Comparison of ENCODE assay signal across 1 cellular context in the genomic region with DNA sequence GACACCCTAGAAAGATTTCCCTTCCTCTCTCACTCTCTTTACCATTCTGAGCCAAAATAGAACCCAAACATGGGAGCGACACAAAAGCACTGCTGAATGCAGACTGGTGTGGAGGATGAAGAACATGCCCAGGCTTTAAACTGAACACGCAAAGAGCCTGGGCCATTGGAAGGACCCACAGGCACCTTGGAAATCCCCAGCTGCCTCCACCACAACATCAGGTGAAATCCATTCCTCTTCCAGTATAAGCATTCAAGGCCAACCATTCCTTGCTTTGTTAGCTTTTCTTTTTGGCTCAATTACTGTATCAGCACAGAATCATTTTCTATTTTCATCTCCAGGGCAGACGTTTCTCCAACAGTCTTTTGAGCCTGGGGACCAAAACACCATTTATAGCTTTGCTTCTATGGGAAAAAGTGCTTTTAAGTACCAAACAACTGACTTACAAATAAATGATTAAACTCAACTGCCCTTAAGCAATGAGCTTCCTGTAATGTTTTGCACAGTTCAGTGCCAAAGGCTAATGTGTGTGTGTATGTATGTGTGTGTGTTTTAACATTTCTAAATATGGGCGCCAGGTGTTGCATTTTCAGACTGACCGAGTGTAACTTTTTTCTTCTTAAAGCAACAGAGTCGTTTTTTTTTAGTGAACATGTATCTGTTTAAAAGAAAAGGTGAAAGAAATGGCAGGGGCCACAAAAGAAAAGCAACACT.
A peak's percentile ranks its signal among the peaks of the same experiment; 100 is the strongest.
TF ChIP-seq lines count a peak whose summit lies in the region.

No MANE protein-coding gene starts in this region.

TF ChIP-seq in GM12878, 131 proteins besides CTCF, POLR2A, EP300 and RAD21 (continued from another document and continues in another):
- TF ChIP-seq, protein P1, sequence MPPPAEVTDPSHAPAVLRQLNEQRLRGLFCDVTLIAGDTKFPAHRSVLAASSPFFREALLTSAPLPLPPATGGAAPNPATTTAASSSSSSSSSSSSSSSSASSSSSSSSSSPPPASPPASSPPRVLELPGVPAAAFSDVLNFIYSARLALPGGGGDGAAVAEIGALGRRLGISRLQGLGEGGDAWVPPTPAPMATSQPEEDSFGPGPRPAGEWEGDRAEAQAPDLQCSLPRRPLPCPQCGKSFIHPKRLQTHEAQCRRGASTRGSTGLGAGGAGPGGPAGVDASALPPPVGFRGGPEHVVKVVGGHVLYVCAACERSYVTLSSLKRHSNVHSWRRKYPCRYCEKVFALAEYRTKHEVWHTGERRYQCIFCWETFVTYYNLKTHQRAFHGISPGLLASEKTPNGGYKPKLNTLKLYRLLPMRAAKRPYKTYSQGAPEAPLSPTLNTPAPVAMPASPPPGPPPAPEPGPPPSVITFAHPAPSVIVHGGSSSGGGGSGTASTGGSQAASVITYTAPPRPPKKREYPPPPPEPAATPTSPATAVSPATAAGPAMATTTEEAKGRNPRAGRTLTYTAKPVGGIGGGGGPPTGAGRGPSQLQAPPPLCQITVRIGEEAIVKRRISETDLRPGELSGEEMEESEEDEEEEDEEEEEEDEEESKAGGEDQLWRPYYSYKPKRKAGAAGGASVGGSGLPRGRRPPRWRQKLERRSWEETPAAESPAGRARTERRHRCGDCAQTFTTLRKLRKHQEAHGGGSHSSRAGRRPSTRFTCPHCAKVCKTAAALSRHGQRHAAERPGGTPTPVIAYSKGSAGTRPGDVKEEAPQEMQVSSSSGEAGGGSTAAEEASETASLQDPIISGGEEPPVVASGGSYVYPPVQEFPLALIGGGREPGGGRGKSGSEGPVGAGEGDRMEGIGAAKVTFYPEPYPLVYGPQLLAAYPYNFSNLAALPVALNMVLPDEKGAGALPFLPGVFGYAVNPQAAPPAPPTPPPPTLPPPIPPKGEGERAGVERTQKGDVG (CRISPR knock-in tag; IDR thresholded peaks at IDR 0.05) = no peak
- TF ChIP-seq NBN (IDR thresholded peaks at IDR 0.05) (peak; percentile 80), POLR2AphosphoS5 (IDR thresholded peaks at IDR 0.05; ENCODE audit: low read length) (peak; percentile 74), JUND (IDR thresholded peaks at IDR 0.05; ENCODE audit: low read depth, low read length) (no peak), DPF2 (IDR thresholded peaks at IDR 0.05) (peak; percentile 42), TAF1 (IDR thresholded peaks at IDR 0.05; ENCODE audit: borderline replicate concordance, low read depth, low read length) (peak; percentile 51; the same call in 1 of the 2 replicates), RCOR1 (conservative IDR thresholded peaks at IDR 0.05; ENCODE audit: low read depth, low read length) (0 out of 2 replicates have a peak, but pooled peaks have one; percentile 89), MTA2 (IDR thresholded peaks at IDR 0.05; ENCODE audit: low read depth) (peak; percentile 53), BHLHE40 (IDR thresholded peaks at IDR 0.05; ENCODE audit: borderline replicate concordance in 1 of 2, low read depth in 2 of 2, low read length in 1 of 2) (peak; percentile 50 to 74; a peak in 3 of 4 replicates), CREB1 (IDR thresholded peaks at IDR 0.05; ENCODE audit: low read depth) (peak; percentile 41; the same call in 1 of the 2 replicates), RB1 (IDR thresholded peaks at IDR 0.05; ENCODE audit: borderline replicate concordance) (no peak), BMI1 (IDR thresholded peaks at IDR 0.05; ENCODE audit: borderline replicate concordance) (0 out of 2 replicates have a peak, but pooled peaks have one; percentile 12), SRF (IDR thresholded peaks at IDR 0.05; ENCODE audit: low read depth in 2 of 2, low read length in 2 of 2) (peak; percentile 55 to 93; a peak in 3 of 4 replicates), CBX3 (IDR thresholded peaks at IDR 0.05; ENCODE audit: borderline replicate concordance, low read depth) (no peak), GABPA (IDR thresholded peaks at IDR 0.05; ENCODE audit: low read depth) (peak; percentile 62), NR2C2 (IDR thresholded peaks at IDR 0.05; ENCODE audit: borderline replicate concordance, control insufficient read depth, insufficient read length, low read depth) (no peak), RUNX3 (IDR thresholded peaks at IDR 0.05; ENCODE audit: low read length) (0 out of 2 replicates have a peak, but pooled peaks have one; percentile 42), TCF7 (IDR thresholded peaks at IDR 0.05; ENCODE audit: borderline replicate concordance) (no peak; the same call in 1 of the 2 replicates)
- TF ChIP-seq, protein P2, sequence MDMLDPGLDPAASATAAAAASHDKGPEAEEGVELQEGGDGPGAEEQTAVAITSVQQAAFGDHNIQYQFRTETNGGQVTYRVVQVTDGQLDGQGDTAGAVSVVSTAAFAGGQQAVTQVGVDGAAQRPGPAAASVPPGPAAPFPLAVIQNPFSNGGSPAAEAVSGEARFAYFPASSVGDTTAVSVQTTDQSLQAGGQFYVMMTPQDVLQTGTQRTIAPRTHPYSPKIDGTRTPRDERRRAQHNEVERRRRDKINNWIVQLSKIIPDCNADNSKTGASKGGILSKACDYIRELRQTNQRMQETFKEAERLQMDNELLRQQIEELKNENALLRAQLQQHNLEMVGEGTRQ (IDR thresholded peaks at IDR 0.05; ENCODE audit: borderline replicate concordance, low read depth, low read length) = no peak
- TF ChIP-seq, protein P3, sequence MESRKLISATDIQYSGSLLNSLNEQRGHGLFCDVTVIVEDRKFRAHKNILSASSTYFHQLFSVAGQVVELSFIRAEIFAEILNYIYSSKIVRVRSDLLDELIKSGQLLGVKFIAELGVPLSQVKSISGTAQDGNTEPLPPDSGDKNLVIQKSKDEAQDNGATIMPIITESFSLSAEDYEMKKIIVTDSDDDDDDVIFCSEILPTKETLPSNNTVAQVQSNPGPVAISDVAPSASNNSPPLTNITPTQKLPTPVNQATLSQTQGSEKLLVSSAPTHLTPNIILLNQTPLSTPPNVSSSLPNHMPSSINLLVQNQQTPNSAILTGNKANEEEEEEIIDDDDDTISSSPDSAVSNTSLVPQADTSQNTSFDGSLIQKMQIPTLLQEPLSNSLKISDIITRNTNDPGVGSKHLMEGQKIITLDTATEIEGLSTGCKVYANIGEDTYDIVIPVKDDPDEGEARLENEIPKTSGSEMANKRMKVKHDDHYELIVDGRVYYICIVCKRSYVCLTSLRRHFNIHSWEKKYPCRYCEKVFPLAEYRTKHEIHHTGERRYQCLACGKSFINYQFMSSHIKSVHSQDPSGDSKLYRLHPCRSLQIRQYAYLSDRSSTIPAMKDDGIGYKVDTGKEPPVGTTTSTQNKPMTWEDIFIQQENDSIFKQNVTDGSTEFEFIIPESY (IDR thresholded peaks at IDR 0.05) = peak; percentile 53; the same call in 1 of the 2 replicates
- TF ChIP-seq, protein P4, sequence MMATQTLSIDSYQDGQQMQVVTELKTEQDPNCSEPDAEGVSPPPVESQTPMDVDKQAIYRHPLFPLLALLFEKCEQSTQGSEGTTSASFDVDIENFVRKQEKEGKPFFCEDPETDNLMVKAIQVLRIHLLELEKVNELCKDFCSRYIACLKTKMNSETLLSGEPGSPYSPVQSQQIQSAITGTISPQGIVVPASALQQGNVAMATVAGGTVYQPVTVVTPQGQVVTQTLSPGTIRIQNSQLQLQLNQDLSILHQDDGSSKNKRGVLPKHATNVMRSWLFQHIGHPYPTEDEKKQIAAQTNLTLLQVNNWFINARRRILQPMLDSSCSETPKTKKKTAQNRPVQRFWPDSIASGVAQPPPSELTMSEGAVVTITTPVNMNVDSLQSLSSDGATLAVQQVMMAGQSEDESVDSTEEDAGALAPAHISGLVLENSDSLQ (IDR thresholded peaks at IDR 0.05) = no peak
- TF ChIP-seq, protein P5, sequence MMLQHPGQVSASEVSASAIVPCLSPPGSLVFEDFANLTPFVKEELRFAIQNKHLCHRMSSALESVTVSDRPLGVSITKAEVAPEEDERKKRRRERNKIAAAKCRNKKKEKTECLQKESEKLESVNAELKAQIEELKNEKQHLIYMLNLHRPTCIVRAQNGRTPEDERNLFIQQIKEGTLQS (IDR thresholded peaks at IDR 0.05; ENCODE audit: borderline replicate concordance, extremely low read depth, low read depth, low read length) = no peak
- TF ChIP-seq, protein P6, sequence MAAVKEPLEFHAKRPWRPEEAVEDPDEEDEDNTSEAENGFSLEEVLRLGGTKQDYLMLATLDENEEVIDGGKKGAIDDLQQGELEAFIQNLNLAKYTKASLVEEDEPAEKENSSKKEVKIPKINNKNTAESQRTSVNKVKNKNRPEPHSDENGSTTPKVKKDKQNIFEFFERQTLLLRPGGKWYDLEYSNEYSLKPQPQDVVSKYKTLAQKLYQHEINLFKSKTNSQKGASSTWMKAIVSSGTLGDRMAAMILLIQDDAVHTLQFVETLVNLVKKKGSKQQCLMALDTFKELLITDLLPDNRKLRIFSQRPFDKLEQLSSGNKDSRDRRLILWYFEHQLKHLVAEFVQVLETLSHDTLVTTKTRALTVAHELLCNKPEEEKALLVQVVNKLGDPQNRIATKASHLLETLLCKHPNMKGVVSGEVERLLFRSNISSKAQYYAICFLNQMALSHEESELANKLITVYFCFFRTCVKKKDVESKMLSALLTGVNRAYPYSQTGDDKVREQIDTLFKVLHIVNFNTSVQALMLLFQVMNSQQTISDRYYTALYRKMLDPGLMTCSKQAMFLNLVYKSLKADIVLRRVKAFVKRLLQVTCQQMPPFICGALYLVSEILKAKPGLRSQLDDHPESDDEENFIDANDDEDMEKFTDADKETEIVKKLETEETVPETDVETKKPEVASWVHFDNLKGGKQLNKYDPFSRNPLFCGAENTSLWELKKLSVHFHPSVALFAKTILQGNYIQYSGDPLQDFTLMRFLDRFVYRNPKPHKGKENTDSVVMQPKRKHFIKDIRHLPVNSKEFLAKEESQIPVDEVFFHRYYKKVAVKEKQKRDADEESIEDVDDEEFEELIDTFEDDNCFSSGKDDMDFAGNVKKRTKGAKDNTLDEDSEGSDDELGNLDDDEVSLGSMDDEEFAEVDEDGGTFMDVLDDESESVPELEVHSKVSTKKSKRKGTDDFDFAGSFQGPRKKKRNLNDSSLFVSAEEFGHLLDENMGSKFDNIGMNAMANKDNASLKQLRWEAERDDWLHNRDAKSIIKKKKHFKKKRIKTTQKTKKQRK (IDR thresholded peaks at IDR 0.05; ENCODE audit: low read depth, low read length) = no peak
- TF ChIP-seq, protein P7, sequence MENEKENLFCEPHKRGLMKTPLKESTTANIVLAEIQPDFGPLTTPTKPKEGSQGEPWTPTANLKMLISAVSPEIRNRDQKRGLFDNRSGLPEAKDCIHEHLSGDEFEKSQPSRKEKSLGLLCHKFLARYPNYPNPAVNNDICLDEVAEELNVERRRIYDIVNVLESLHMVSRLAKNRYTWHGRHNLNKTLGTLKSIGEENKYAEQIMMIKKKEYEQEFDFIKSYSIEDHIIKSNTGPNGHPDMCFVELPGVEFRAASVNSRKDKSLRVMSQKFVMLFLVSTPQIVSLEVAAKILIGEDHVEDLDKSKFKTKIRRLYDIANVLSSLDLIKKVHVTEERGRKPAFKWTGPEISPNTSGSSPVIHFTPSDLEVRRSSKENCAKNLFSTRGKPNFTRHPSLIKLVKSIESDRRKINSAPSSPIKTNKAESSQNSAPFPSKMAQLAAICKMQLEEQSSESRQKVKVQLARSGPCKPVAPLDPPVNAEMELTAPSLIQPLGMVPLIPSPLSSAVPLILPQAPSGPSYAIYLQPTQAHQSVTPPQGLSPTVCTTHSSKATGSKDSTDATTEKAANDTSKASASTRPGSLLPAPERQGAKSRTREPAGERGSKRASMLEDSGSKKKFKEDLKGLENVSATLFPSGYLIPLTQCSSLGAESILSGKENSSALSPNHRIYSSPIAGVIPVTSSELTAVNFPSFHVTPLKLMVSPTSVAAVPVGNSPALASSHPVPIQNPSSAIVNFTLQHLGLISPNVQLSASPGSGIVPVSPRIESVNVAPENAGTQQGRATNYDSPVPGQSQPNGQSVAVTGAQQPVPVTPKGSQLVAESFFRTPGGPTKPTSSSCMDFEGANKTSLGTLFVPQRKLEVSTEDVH (IDR thresholded peaks at IDR 0.05; ENCODE audit: low read depth, partially characterized antibody) = no peak
- TF ChIP-seq, protein P8, sequence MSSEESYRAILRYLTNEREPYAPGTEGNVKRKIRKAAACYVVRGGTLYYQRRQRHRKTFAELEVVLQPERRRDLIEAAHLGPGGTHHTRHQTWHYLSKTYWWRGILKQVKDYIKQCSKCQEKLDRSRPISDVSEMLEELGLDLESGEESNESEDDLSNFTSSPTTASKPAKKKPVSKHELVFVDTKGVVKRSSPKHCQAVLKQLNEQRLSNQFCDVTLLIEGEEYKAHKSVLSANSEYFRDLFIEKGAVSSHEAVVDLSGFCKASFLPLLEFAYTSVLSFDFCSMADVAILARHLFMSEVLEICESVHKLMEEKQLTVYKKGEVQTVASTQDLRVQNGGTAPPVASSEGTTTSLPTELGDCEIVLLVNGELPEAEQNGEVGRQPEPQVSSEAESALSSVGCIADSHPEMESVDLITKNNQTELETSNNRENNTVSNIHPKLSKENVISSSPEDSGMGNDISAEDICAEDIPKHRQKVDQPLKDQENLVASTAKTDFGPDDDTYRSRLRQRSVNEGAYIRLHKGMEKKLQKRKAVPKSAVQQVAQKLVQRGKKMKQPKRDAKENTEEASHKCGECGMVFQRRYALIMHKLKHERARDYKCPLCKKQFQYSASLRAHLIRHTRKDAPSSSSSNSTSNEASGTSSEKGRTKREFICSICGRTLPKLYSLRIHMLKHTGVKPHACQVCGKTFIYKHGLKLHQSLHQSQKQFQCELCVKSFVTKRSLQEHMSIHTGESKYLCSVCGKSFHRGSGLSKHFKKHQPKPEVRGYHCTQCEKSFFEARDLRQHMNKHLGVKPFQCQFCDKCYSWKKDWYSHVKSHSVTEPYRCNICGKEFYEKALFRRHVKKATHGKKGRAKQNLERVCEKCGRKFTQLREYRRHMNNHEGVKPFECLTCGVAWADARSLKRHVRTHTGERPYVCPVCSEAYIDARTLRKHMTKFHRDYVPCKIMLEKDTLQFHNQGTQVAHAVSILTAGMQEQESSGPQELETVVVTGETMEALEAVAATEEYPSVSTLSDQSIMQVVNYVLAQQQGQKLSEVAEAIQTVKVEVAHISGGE (CRISPR knock-in tag; IDR thresholded peaks at IDR 0.05) = no peak
- TF ChIP-seq, protein P9, sequence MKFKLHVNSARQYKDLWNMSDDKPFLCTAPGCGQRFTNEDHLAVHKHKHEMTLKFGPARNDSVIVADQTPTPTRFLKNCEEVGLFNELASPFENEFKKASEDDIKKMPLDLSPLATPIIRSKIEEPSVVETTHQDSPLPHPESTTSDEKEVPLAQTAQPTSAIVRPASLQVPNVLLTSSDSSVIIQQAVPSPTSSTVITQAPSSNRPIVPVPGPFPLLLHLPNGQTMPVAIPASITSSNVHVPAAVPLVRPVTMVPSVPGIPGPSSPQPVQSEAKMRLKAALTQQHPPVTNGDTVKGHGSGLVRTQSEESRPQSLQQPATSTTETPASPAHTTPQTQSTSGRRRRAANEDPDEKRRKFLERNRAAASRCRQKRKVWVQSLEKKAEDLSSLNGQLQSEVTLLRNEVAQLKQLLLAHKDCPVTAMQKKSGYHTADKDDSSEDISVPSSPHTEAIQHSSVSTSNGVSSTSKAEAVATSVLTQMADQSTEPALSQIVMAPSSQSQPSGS (IDR thresholded peaks at IDR 0.05; ENCODE audit: low read length) = peak; percentile 77; the same call in 1 of the 2 replicates
- TF ChIP-seq, protein P10, sequence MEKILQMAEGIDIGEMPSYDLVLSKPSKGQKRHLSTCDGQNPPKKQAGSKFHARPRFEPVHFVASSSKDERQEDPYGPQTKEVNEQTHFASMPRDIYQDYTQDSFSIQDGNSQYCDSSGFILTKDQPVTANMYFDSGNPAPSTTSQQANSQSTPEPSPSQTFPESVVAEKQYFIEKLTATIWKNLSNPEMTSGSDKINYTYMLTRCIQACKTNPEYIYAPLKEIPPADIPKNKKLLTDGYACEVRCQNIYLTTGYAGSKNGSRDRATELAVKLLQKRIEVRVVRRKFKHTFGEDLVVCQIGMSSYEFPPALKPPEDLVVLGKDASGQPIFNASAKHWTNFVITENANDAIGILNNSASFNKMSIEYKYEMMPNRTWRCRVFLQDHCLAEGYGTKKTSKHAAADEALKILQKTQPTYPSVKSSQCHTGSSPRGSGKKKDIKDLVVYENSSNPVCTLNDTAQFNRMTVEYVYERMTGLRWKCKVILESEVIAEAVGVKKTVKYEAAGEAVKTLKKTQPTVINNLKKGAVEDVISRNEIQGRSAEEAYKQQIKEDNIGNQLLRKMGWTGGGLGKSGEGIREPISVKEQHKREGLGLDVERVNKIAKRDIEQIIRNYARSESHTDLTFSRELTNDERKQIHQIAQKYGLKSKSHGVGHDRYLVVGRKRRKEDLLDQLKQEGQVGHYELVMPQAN (conservative IDR thresholded peaks at IDR 0.05) = 0 out of 2 replicates have a peak, but pooled peaks have one; percentile 26
